In the genomic region with DNA sequence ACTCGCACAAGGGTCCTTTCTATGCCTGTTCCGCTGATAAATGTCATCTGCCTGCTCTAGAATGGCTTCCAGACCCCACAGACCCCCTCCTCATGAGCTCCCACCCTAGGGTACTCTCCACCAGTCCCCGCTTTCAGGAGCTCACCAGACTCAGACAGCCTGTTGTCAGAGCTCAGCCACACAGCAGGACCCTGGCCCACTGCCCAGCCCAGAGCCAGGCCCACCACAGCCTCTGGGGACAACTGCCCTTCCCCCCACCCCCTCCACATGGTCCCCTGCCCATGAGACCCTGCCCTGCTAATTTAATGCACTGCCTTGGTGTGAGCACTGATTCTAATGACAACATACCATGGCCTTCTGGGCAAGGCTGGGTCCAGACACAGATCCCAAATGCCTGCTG, we compare ENCODE assay signal across 14 cellular contexts. TPM values are rescaled to one million over a fixed set of nuclear protein-coding genes. Genes with fewer than 3 reads are reported as not detected.
"Had no signal": no experiment of that assay in that cellular context is flagged by ENCODE, and none has a peak within 500 bp of the region (broad histone marks: within the 10 kb centered on the region; RNA-seq: fewer than 3 reads in every experiment).

No MANE protein-coding gene starts in this region.

RNA-seq across cellular contexts. Expression of a gene that starts 9.8 kb away (rescaled TPM):
- total RNA-seq: activated B cell treated with CpG ODN at 0.5 μM for 24 hours; activated CD4-positive, alpha-beta memory T cell treated with anti-CD3 and anti-CD28 coated beads for 36 hours; activated CD8-positive, alpha-beta memory T cell treated with anti-CD3 and anti-CD28 coated beads for 36 hours; activated CD8-positive, alpha-beta T cell treated with anti-CD3 and anti-CD28 coated beads for 36 hours; activated naive CD4-positive, alpha-beta T cell treated with anti-CD3 and anti-CD28 coated beads for 36 hours; activated naive CD4-positive, alpha-beta T cell treated with anti-CD3 and anti-CD28 coated beads, Interleukin-2, amount 50 U/mL, for 72 hours; activated naive CD8-positive, alpha-beta T cell treated with anti-CD3 and anti-CD28 coated beads for 36 hours; activated T-cell treated with anti-CD3 and anti-CD28 coated beads, Interleukin-2, amount 50 U/mL, for 72 hours; activated T-helper 17 cell treated with anti-CD3 and anti-CD28 coated beads, Interleukin-2, amount 50 U/mL, for 72 hours; ascending aorta; cerebellum had no signal

RNA-seq across cellular contexts. Expression of a gene that starts 24.3 kb away (rescaled TPM):
- total RNA-seq: activated B cell treated with CpG ODN at 0.5 μM for 24 hours; activated CD4-positive, alpha-beta memory T cell treated with anti-CD3 and anti-CD28 coated beads for 36 hours; activated CD4-positive, alpha-beta T cell treated with anti-CD3 and anti-CD28 coated beads, Interleukin-2, amount 10 ng/mL, durations not matched to agents 24 days and 14 days; activated CD8-positive, alpha-beta memory T cell treated with anti-CD3 and anti-CD28 coated beads for 36 hours; activated CD8-positive, alpha-beta T cell treated with anti-CD3 and anti-CD28 coated beads for 36 hours; activated naive CD4-positive, alpha-beta T cell treated with anti-CD3 and anti-CD28 coated beads for 36 hours; activated naive CD4-positive, alpha-beta T cell treated with anti-CD3 and anti-CD28 coated beads, Interleukin-2, amount 50 U/mL, for 72 hours; activated naive CD8-positive, alpha-beta T cell treated with anti-CD3 and anti-CD28 coated beads for 36 hours; activated T-cell treated with anti-CD3 and anti-CD28 coated beads, Interleukin-2, amount 50 U/mL, for 4 hours; activated T-cell treated with anti-CD3 and anti-CD28 coated beads, Interleukin-2, amount 50 U/mL, for 72 hours; activated T-helper 1 cell treated with anti-CD3 and anti-CD28 coated beads, Interleukin-12 subunit alpha, Interleukin-12 subunit beta, Interleukin-2, Interleukin-4 antibody, amounts not matched to agents 30 ng/mL and 10 ng/mL and 1 ng/mL, durations not matched to agents 14 hours and 24 hours and 36 hours; activated T-helper 17 cell treated with anti-CD3 and anti-CD28 coated beads, Interleukin-2, amount 50 U/mL, for 72 hours had no signal
